In genomic region chr7:15686209-15686956, GRCh38 we compare ENCODE assay signal across 9 cellular contexts. TPM values are rescaled to one million over a fixed set of nuclear protein-coding genes. Genes with fewer than 3 reads are reported as not detected.
DNase-seq lines count a peak whose midpoint lies in the region; ATAC-seq, FAIRE-seq and TF ChIP-seq lines count a peak whose summit lies in the region.
"Had no signal": no experiment of that assay in that cellular context is flagged by ENCODE, and none has a peak within 500 bp of the region (broad histone marks: within the 10 kb centered on the region; RNA-seq: fewer than 3 reads in every experiment).

MEOX2 (minus strand) TSS chr7:15686683; CDS start chr7:15686402, 281 bp downstream.

- H2AK5ac ChIP-seq in neuronal stem cell (ENCODE audit: low read depth, low read length): no peak within 1 kb of the TSS

- H3K18ac ChIP-seq in neuronal stem cell (ENCODE audit: low read length): peak within 1 kb of the TSS; percentile 11

- no peak for FAIRE-seq in H54 (lab: Jason Lieb, UNC)

- no peaks in the 10 kb centered on the region for H3K79me1 ChIP-seq in neuronal stem cell (ENCODE audit: low read depth, low read length)

- H3K4ac ChIP-seq in neuronal stem cell (ENCODE audit: low read length): no peak within 1 kb of the TSS

- H2BK5ac ChIP-seq in neuronal stem cell (ENCODE audit: low read length): no peak within 1 kb of the TSS

- H2BK12ac ChIP-seq in neuronal stem cell (ENCODE audit: low read length): peak within 1 kb of the TSS; percentile 58

- H4K91ac ChIP-seq in neuronal stem cell (ENCODE audit: low read depth, low read length, poor library complexity): no peak within 1 kb of the TSS

- no peaks in the 10 kb centered on the region for H3K36me3 ChIP-seq in gastroesophageal sphincter
- no peaks in the 10 kb centered on the region for H3K36me3 ChIP-seq in neuronal stem cell (replicated peaks in 1 of 2; ENCODE audit: control insufficient read depth in 2 of 2, insufficient read depth in 2 of 2, low read length in 2 of 2)

- no peak within 1 kb of the TSS for H3K9ac ChIP-seq in neuronal stem cell (ENCODE audit: low read depth, low read length, poor library complexity)

- no peak within 1 kb of the TSS for H2BK120ac ChIP-seq in neuronal stem cell (ENCODE audit: low read depth, low read length)

- H3K27me3 ChIP-seq in gastroesophageal sphincter (peaks cover 65% of the 10 kb centered on the region), neuronal stem cell (ENCODE audit: control insufficient read depth in 3 of 3, insufficient read depth in 3 of 3, low read depth in 1 of 3, low read length in 3 of 3) (peaks cover 18 to 55% (median 40%) of the 10 kb centered on the region in 3 experiments)

- H4K8ac ChIP-seq in neuronal stem cell (ENCODE audit: low read depth, low read length): no peak within 1 kb of the TSS

- no peak within 1 kb of the TSS for H3K23ac ChIP-seq in neuronal stem cell (ENCODE audit: low read depth, low read length, poor library complexity)

- ATAC-seq in gastroesophageal sphincter: peak; percentile 90
- ATAC-seq in HG02852 (IDR thresholded peaks at IDR 0.05; ENCODE audit: unreplicated experiment): no peak
- no peak for ATAC-seq in GM21825 (IDR thresholded peaks at IDR 0.05; ENCODE audit: unreplicated experiment)

- peaks cover 0 to 29% (median 0%) of the 10 kb centered on the region in 3 donors for H3K4me1 ChIP-seq in gastroesophageal sphincter
- H3K4me1 ChIP-seq in neuronal stem cell (ENCODE audit: control insufficient read depth in 2 of 2, insufficient read depth in 1 of 2, low read depth in 1 of 2, low read length in 2 of 2): peaks cover 8 to 20% of the 10 kb centered on the region in 2 donors

- H3K9me3 ChIP-seq in gastroesophageal sphincter: no peaks in the 10 kb centered on the region
- H3K9me3 ChIP-seq in neuronal stem cell (replicated peaks in 1 of 2; ENCODE audit: control insufficient read depth in 2 of 2, insufficient read depth in 1 of 2, low read depth in 1 of 2, low read length in 2 of 2): no peaks in the 10 kb centered on the region

- 0 to 4% methylated on average over 2 to 22 of the region's 36 CpGs for WGBS in gastroesophageal sphincter (ENCODE audit: low coverage in 1 of 2), 2 donors
- no CpG with 5 or more reads among the region's 36 CpGs for WGBS in neuronal stem cell (ENCODE audit: extremely low coverage in 2 of 2, insufficient read length in 2 of 2, insufficient replicate concordance in 1 of 2), 2 donors

- peak in 1 of 2 donors; percentile 26 for TF ChIP-seq POLR2A in gastroesophageal sphincter (IDR thresholded peaks at IDR 0.05)
- TF ChIP-seq POLR2A in H54 (IDR thresholded peaks at IDR 0.05; ENCODE audit: low read depth, low read length): no peak

- DNase-seq in AG20443 (ENCODE audit: low spot score) (peak; percentile 61), RPMI7951 (ENCODE audit: low read depth) (peak; percentile 20), neuronal stem cell (ENCODE audit: low spot score) (peak; percentile 44), SIG-M5 treated with dmso at 0.1 percent for 504 hours (lab: John Stamatoyannopoulos, UW; ENCODE audit: unreplicated experiment) (no peak), H54 (ENCODE audit: insufficient read length, low spot score) (no peak)
- DNase-seq: effector CD4-positive, alpha-beta T cell had no signal

- H2BK15ac ChIP-seq in neuronal stem cell (ENCODE audit: low read length): no peak within 1 kb of the TSS

- H3K14ac ChIP-seq in neuronal stem cell (ENCODE audit: low read length): no peak within 1 kb of the TSS

- TF ChIP-seq EP300 in gastroesophageal sphincter (IDR thresholded peaks at IDR 0.05): no peak

- H3K4me3 ChIP-seq in gastroesophageal sphincter (peak within 1 kb of the TSS; percentile 61 to 63), neuronal stem cell (ENCODE audit: low read length in 2 of 2) (peak within 1 kb of the TSS; percentile 28 to 77)

- peak in 3 of 4 experiments; percentile 18 to 24 (median 21) for TF ChIP-seq CTCF in gastroesophageal sphincter (IDR thresholded peaks at IDR 0.05)

- H3K27ac ChIP-seq in gastroesophageal sphincter (peak within 1 kb of the TSS; percentile 49 to 86 (median 84)), neuronal stem cell (replicated peaks; ENCODE audit: low read length) (no peak within 1 kb of the TSS)

- H3K4me2 ChIP-seq in neuronal stem cell (ENCODE audit: insufficient read depth, low read length, poor library complexity, severe bottlenecking): peak within 1 kb of the TSS; percentile 81

- peak within 1 kb of the TSS; percentile 88 for H2AFZ ChIP-seq in neuronal stem cell (ENCODE audit: low read length)

RNA-seq across cellular contexts. Expression of gene MEOX2, which starts in this region (rescaled TPM):
- total RNA-seq in RPMI7951 (2014; rRNA removed; shearing (Covaris generic)): 0.78 and 1.2 TPM in 2 replicates
- total RNA-seq in gastroesophageal sphincter: 10 to 100 TPM in 2 of 4 donors, 1 to 10 TPM in 2; 4.5 to 28.7 (median 12.5) TPM
- polyA plus RNA-seq in neuronal stem cell (2013, experiment 1 of 2): not detected
- polyA plus RNA-seq in neuronal stem cell (2013, experiment 2 of 2): 0.01 TPM

Comparison
In these comparisons a context has a peak if more than half of its experiments do, and no peak if none do; other contexts are left out.
1. DNase-seq: peak in AG20443 (single experiment), RPMI7951 (single experiment) and neuronal stem cell (single experiment); none in SIG-M5 treated with dmso at 0.1 percent for 504 hours (single experiment) and H54 (single experiment).